In genomic region chr10:84683980-84684740, GRCh38 we compare ENCODE assay signal across 17 cellular contexts.
DNase-seq lines count a peak whose midpoint lies in the region; ATAC-seq and TF ChIP-seq lines count a peak whose summit lies in the region.
"Had no signal": no experiment of that assay in that cellular context is flagged by ENCODE, and none has a peak within 500 bp of the region (broad histone marks: within the 10 kb centered on the region; RNA-seq: fewer than 3 reads in every experiment).

No MANE protein-coding gene starts in this region.

- peak overlapping the region; percentile 34 for H3K27ac ChIP-seq in WERI-Rb-1
- H3K27ac ChIP-seq in foreskin keratinocyte = no peak overlapping the region
- H3K27ac ChIP-seq: BLaER1 had no signal

- H3K36me3 Mint-ChIP-seq in type B pancreatic cell = no peaks in the 10 kb centered on the region
- no peaks in the 10 kb centered on the region for H3K36me3 Mint-ChIP-seq in activated CD4-positive, alpha-beta T cell treated with anti-CD3 and anti-CD28 coated beads for 36 hours (ENCODE audit: low read depth)
- no peaks in the 10 kb centered on the region for H3K36me3 Mint-ChIP-seq in activated naive CD8-positive, alpha-beta T cell treated with anti-CD3 and anti-CD28 coated beads, Interleukin-2, amount 50 U/mL, for 24 hours (ENCODE audit: low read depth)
- H3K36me3 Mint-ChIP-seq: CD14-positive monocyte; CD4-positive, alpha-beta memory T cell had no signal

- H3K27me3 ChIP-seq in WERI-Rb-1 (ENCODE audit: insufficient read depth, low read depth, severe bottlenecking) (no peaks in the 10 kb centered on the region), foreskin keratinocyte (no peaks in the 10 kb centered on the region)
- H3K27me3 ChIP-seq: BLaER1 had no signal

- DNase-seq in NCI-H2171 treated with DMSO at 0.1 percent for 48 hours (lab: John Stamatoyannopoulos, UW) (peak; percentile 3), NCI-H2171 (lab: John Stamatoyannopoulos, UW) (no peak), WERI-Rb-1 (no peak), foreskin keratinocyte (peak; percentile 22 to 36), type B pancreatic cell (ENCODE audit: extremely low spot score, unreplicated experiment) (peak; percentile 18), NCI-H510A treated with DMSO at 0.1 percent for 48 hours (lab: John Stamatoyannopoulos, UW) (no peak)
- no peak for DNase-seq in activated CD4-positive, alpha-beta T cell treated with anti-CD3 and anti-CD28 coated beads for 36 hours
- DNase-seq in activated naive CD8-positive, alpha-beta T cell treated with anti-CD3 and anti-CD28 coated beads, Interleukin-2, amount 50 U/mL, for 24 hours = no peak
- DNase-seq: 8988T; Calu3; CD4-positive, alpha-beta memory T cell; DMS79 treated with DMSO at 0.1 percent for 48 hours; GF-D8; HCEC 1CT had no signal

- H3K4me1 ChIP-seq in foreskin keratinocyte = no peaks in the 10 kb centered on the region
- H3K4me1 ChIP-seq: BLaER1 had no signal

- H3K4me3 ChIP-seq in WERI-Rb-1 (ENCODE audit: low read depth, low read length) = no peak overlapping the region
- H3K4me3 ChIP-seq: BLaER1, GM23338 had no signal

- POLR2A ChIA-PET in activated CD4-positive, alpha-beta T cell treated with anti-CD3 and anti-CD28 coated beads for 36 hours (lab: Charles Lee) = no interaction called here

- peaks cover 11% of the 10 kb centered on the region for H3K27me3 Mint-ChIP-seq in type B pancreatic cell
- H3K27me3 Mint-ChIP-seq in activated CD4-positive, alpha-beta T cell treated with anti-CD3 and anti-CD28 coated beads for 36 hours = peaks cover 1% of the 10 kb centered on the region
- peaks cover 5% of the 10 kb centered on the region for H3K27me3 Mint-ChIP-seq in activated naive CD8-positive, alpha-beta T cell treated with anti-CD3 and anti-CD28 coated beads, Interleukin-2, amount 50 U/mL, for 24 hours

- TF ChIP-seq CTCF in WERI-Rb-1 (IDR thresholded peaks at IDR 0.05; ENCODE audit: low read depth, low read length) (no peak), foreskin keratinocyte (conservative IDR thresholded peaks at IDR 0.05) (no peak), type B pancreatic cell (conservative IDR thresholded peaks at IDR 0.05) (no peak)

- no peaks in the 10 kb centered on the region for H3K9me3 Mint-ChIP-seq in type B pancreatic cell
- H3K9me3 Mint-ChIP-seq in activated CD4-positive, alpha-beta T cell treated with anti-CD3 and anti-CD28 coated beads for 36 hours (ENCODE audit: low read depth) = no peaks in the 10 kb centered on the region
- H3K9me3 Mint-ChIP-seq in activated naive CD8-positive, alpha-beta T cell treated with anti-CD3 and anti-CD28 coated beads, Interleukin-2, amount 50 U/mL, for 24 hours = no peaks in the 10 kb centered on the region
- H3K9me3 Mint-ChIP-seq: CD4-positive, alpha-beta memory T cell had no signal

- no peaks in the 10 kb centered on the region for H3K36me3 ChIP-seq in WERI-Rb-1
- H3K36me3 ChIP-seq: BLaER1 had no signal

- no peak for ATAC-seq in foreskin keratinocyte
- ATAC-seq in activated CD4-positive, alpha-beta T cell treated with anti-CD3 and anti-CD28 coated beads for 36 hours = no peak
- ATAC-seq in activated naive CD8-positive, alpha-beta T cell treated with anti-CD3 and anti-CD28 coated beads, Interleukin-2, amount 50 U/mL, for 24 hours = no peak
- ATAC-seq: GM23338 had no signal

- intact Hi-C loops in activated CD4-positive, alpha-beta T cell treated with anti-CD3 and anti-CD28 coated beads for 36 hours (cut with DNase I, micrococcal nuclease) = no loop called here

- no peak overlapping the region for H3K27ac Mint-ChIP-seq in type B pancreatic cell
- H3K27ac Mint-ChIP-seq in activated CD4-positive, alpha-beta T cell treated with anti-CD3 and anti-CD28 coated beads for 36 hours = no peak overlapping the region
- H3K27ac Mint-ChIP-seq in activated naive CD8-positive, alpha-beta T cell treated with anti-CD3 and anti-CD28 coated beads, Interleukin-2, amount 50 U/mL, for 24 hours = no peak overlapping the region
- H3K27ac Mint-ChIP-seq: CD14-positive monocyte; CD4-positive, alpha-beta memory T cell; GM23338 had no signal

- H3K4me3 Mint-ChIP-seq in type B pancreatic cell = no peak overlapping the region
- H3K4me3 Mint-ChIP-seq in activated CD4-positive, alpha-beta T cell treated with anti-CD3 and anti-CD28 coated beads for 36 hours = no peak overlapping the region
- no peak overlapping the region for H3K4me3 Mint-ChIP-seq in activated naive CD8-positive, alpha-beta T cell treated with anti-CD3 and anti-CD28 coated beads, Interleukin-2, amount 50 U/mL, for 24 hours
- H3K4me3 Mint-ChIP-seq: CD14-positive monocyte; CD4-positive, alpha-beta memory T cell; GM23338 had no signal

- peaks cover 3% of the 10 kb centered on the region for H3K9me3 ChIP-seq in WERI-Rb-1 (ENCODE audit: severe bottlenecking)

- no peaks in the 10 kb centered on the region for H3K4me1 Mint-ChIP-seq in type B pancreatic cell (ENCODE audit: unreplicated experiment)
- H3K4me1 Mint-ChIP-seq in activated CD4-positive, alpha-beta T cell treated with anti-CD3 and anti-CD28 coated beads for 36 hours = no peaks in the 10 kb centered on the region
- H3K4me1 Mint-ChIP-seq in activated naive CD8-positive, alpha-beta T cell treated with anti-CD3 and anti-CD28 coated beads, Interleukin-2, amount 50 U/mL, for 24 hours = no peaks in the 10 kb centered on the region
- H3K4me1 Mint-ChIP-seq: CD14-positive monocyte; CD4-positive, alpha-beta memory T cell; GM23338 had no signal

- CTCF ChIA-PET in activated CD4-positive, alpha-beta T cell treated with anti-CD3 and anti-CD28 coated beads for 36 hours (lab: Charles Lee) = no interaction called here

Comparison
In these comparisons a context has a peak if more than half of its experiments do, and no peak if none do; other contexts are left out.
1. DNase-seq: peak in NCI-H2171 treated with DMSO at 0.1 percent for 48 hours (single experiment), foreskin keratinocyte (2 of 2) and type B pancreatic cell (single experiment); none in NCI-H2171 (single experiment), WERI-Rb-1 (single experiment), NCI-H510A treated with DMSO at 0.1 percent for 48 hours (single experiment), activated CD4-positive, alpha-beta T cell treated with anti-CD3 and anti-CD28 coated beads for 36 hours (single experiment) and activated naive CD8-positive, alpha-beta T cell treated with anti-CD3 and anti-CD28 coated beads, Interleukin-2, amount 50 U/mL, for 24 hours (single experiment).